ENCODE assay signal across 26 cellular contexts in the genomic region with DNA sequence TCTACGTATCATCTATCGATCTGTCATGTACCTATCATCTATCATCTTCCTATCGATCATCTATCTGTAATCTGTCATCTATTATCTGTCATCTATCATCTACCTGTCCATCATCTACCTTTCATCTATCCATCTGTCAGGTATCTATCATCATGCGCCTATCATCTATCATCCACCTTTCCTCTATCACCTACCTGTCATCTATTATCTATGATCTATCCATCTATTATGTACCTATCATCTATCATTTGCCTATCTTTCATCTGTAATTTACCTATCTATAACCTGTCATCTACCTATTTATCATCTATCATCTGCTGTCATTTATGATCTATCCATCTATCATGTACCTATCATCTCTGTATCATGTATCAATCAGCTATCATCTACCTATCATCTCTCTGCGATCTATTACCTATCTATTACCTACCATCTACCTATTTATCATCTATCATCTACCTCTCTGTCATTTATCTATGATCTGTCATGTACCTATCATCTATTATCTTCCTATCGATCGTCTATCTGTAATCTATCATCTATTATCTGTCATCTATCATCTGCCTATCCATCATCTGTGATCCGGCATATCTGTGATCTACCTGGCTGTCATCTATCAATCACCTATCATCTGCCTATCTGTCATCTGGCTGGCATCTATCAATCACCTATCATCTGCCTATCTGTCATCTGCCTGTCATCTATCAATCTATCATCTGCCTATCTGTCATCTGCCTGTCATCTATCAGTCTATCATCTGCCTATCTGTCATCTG. TPM values are rescaled to one million over a fixed set of nuclear protein-coding genes. Genes with fewer than 3 reads are reported as not detected.
"Had no signal": no experiment of that assay in that cellular context is flagged by ENCODE, and none has a peak within 500 bp of the region (broad histone marks: within the 10 kb centered on the region; RNA-seq: fewer than 3 reads in every experiment).

No MANE protein-coding gene starts in this region.

- H3K9ac ChIP-seq: SK-N-SH had no signal

- FAIRE-seq: RCC 7860 had no signal

- DNase-seq: KBM-7, NCI-H1092, NCI-H1105 treated with DMSO at 0.1 percent for 48 hours, NCI-H1417 treated with DMSO at 0.1 percent for 48 hours, NCI-H146, NCI-H1694 treated with DMSO at 0.1 percent for 48 hours, NCI-H1930, NCI-H2081, NCI-H2107, NCI-H2227 treated with DMSO at 0.1 percent for 48 hours, NCI-H446, NCI-H510A, NCI-H524 treated with DMSO at 0.1 percent for 48 hours, NCI-H69, NCI-H774, Right ventricle myocardium superior, RPMI8226, SW 1271, T-cell had no signal

- H3K9me3 ChIP-seq: SK-N-SH had no signal

- H3K4me2 ChIP-seq: SK-N-SH had no signal

RNA-seq across cellular contexts. Expression of a gene that starts 1.6 kb away (rescaled TPM):
- total RNA-seq: HT1080, LHCN-M2, MCF 10A, SK-MEL-5 had no signal
- polyA plus RNA-seq: IgD-negative memory B cell, SK-N-SH had no signal
